ENCODE assay signal across 12 cellular contexts in the genomic region with DNA sequence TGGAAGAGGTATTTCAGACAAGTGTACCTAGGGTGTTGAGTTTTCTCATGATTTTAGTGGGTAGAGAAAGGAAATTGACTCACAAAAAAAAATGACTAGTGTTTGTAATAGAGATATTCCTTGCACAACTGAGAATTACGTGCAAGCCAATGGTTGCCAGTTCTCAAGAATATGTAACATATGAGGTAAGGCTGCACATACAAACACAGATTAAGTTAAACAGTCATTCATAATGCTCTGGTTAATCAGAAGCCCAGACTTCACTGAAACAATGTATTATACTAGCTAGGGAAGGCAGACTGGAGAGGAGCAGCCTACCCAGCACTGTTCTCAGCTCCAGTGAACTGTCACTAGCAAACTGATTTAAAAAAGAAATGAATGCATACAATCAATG.
DNase-seq lines count a peak whose midpoint lies in the region; ATAC-seq and TF ChIP-seq lines count a peak whose summit lies in the region.
"Had no signal": no experiment of that assay in that cellular context is flagged by ENCODE, and none has a peak within 500 bp of the region (broad histone marks: within the 10 kb centered on the region; RNA-seq: fewer than 3 reads in every experiment).

No MANE protein-coding gene starts in this region.

- H2BK12ac ChIP-seq in H9 (ENCODE audit: insufficient read length, low read depth, low read length), result no peak overlapping the region

- H3K9ac ChIP-seq in H9 (ENCODE audit: extremely low read depth, insufficient read length, low read length), result no peak overlapping the region

- H4K8ac ChIP-seq in H9 (replicated peaks; ENCODE audit: insufficient read length, low read depth, low read length), result no peak overlapping the region

- H3K23ac ChIP-seq in H9 (ENCODE audit: insufficient read length, low read depth, low read length), result no peak overlapping the region

- H2AK5ac ChIP-seq in H9 (ENCODE audit: insufficient read length, low read length), result no peak overlapping the region

- no peak overlapping the region for H2BK20ac ChIP-seq in H9 (ENCODE audit: low read depth, low read length, poor library complexity, severe bottlenecking)

- H2BK5ac ChIP-seq in H9 (ENCODE audit: insufficient read length, low read length), result no peak overlapping the region

- peaks cover 6% of the 10 kb centered on the region for H3K4me1 Mint-ChIP-seq in MCF 10A (ENCODE audit: insufficient read depth, unreplicated experiment)
- H3K4me1 Mint-ChIP-seq in H9, result peaks cover 31 to 35% of the 10 kb centered on the region in 2 experiments

- H3K4me2 ChIP-seq in H9 (ENCODE audit: insufficient read depth, insufficient read length, low read length), result no peak overlapping the region

- no peak for TF ChIP-seq POLR2A in breast epithelium (IDR thresholded peaks at IDR 0.05)

- TF ChIP-seq CTCF in MCF 10A (IDR thresholded peaks at IDR 0.05; ENCODE audit: unreplicated experiment) (no peak), breast epithelium (IDR thresholded peaks at IDR 0.05) (no peak), H9 (conservative IDR thresholded peaks at IDR 0.05) (no peak)

- no peak overlapping the region for H3K18ac ChIP-seq in H9 (ENCODE audit: insufficient read length, low read depth, low read length)

- H3K4me3 ChIP-seq in breast epithelium (no peak overlapping the region), HAP-1 (no peak overlapping the region)

- H3K4me3 Mint-ChIP-seq in MCF 10A (ENCODE audit: unreplicated experiment) (no peak overlapping the region), H9 (no peak overlapping the region)
- H3K4me3 Mint-ChIP-seq: activated CD8-positive, alpha-beta T cell treated with anti-CD3 and anti-CD28 coated beads, Interleukin-2, amount 10 ng/mL, durations not matched to agents 7 days and 5 days; IgD-negative memory B cell had no signal

- H3K36me3 Mint-ChIP-seq in MCF 10A (ENCODE audit: insufficient read depth, unreplicated experiment), result peaks cover 6% of the 10 kb centered on the region
- H3K36me3 Mint-ChIP-seq in H9 (ENCODE audit: insufficient read depth in 1 of 3, low read depth in 3 of 3), result peaks cover 0 to 5% (median 2%) of the 10 kb centered on the region in 3 experiments; a peak in 3 of 7 replicates

- H3K9me3 Mint-ChIP-seq in MCF 10A (ENCODE audit: unreplicated experiment) (no peaks in the 10 kb centered on the region), H9 (no peaks in the 10 kb centered on the region)
- H3K9me3 Mint-ChIP-seq: IgD-negative memory B cell had no signal

- H3K27ac Mint-ChIP-seq in MCF 10A (ENCODE audit: low read depth, unreplicated experiment), result no peak overlapping the region
- H3K27ac Mint-ChIP-seq in H9, result peak overlapping the region in 1 of 3 experiments; percentile 35; a peak in 2 of 7 replicates
- H3K27ac Mint-ChIP-seq: activated CD8-positive, alpha-beta T cell treated with anti-CD3 and anti-CD28 coated beads, Interleukin-2, amount 10 ng/mL, durations not matched to agents 7 days and 5 days; IgD-negative memory B cell had no signal

- WGBS in H9 (ENCODE audit: extremely low coverage, insufficient read length, low lambda C conversion rate), result no CpG with 5 or more reads among the region's 1 CpG

- H3K23me2 ChIP-seq in H9 (ENCODE audit: insufficient read length, low read depth, low read length, poor library complexity, severe bottlenecking), result no peaks in the 10 kb centered on the region

- H3K56ac ChIP-seq in H9 (ENCODE audit: insufficient read length, low read depth, low read length), result no peak overlapping the region

- intact Hi-C loops in MCF 10A (cut with micrococcal nuclease) (no loop called here), breast epithelium (cut with DNase I; ENCODE audit: low total_unique reads) (no loop called here)

- H3K27ac ChIP-seq in breast epithelium, result no peak overlapping the region
- no peak overlapping the region for H3K27ac ChIP-seq in H9 (ENCODE audit: insufficient read length, low read depth, low read length)
- H3K27ac ChIP-seq: foreskin keratinocyte had no signal

- no peak overlapping the region for H2BK120ac ChIP-seq in H9 (ENCODE audit: low read depth, low read length, poor library complexity, severe bottlenecking)

- H2BK15ac ChIP-seq in H9 (ENCODE audit: low read depth, low read length), result no peak overlapping the region

- POLR2A ChIA-PET in MCF 10A (lab: Yijun Ruan, JAX), result interaction anchor here (1.3 kb wide), 1 partner anchor 12 kb away, joined by 3 read pairs; no protein-coding TSS in a partner anchor

- H3K4me1 ChIP-seq in breast epithelium (no peaks in the 10 kb centered on the region), H9 (ENCODE audit: insufficient read depth, low read length) (peaks cover 9% of the 10 kb centered on the region), HAP-1 (peaks cover 8% of the 10 kb centered on the region)

- no peak overlapping the region for H3K4ac ChIP-seq in H9 (ENCODE audit: low read depth, low read length)

- H2AFZ ChIP-seq in H9 (ENCODE audit: low read length), result no peak overlapping the region

- H3K36me3 ChIP-seq in breast epithelium (no peaks in the 10 kb centered on the region), HAP-1 (replicated peaks) (no peaks in the 10 kb centered on the region)

- no peaks in the 10 kb centered on the region for H3K79me2 ChIP-seq in H9 (ENCODE audit: insufficient read depth, low read length)

- H4K5ac ChIP-seq in H9 (ENCODE audit: insufficient read length, low read depth, low read length), result no peak overlapping the region

- ATAC-seq in HG03354 (IDR thresholded peaks at IDR 0.05; ENCODE audit: poor library complexity, severe bottlenecking, unreplicated experiment) (peak; percentile 80), HG02973 (IDR thresholded peaks at IDR 0.05; ENCODE audit: unreplicated experiment) (no peak)
- ATAC-seq: activated CD8-positive, alpha-beta T cell treated with anti-CD3 and anti-CD28 coated beads, Interleukin-2, amount 10 ng/mL, durations not matched to agents 7 days and 5 days had no signal

- H4K20me1 ChIP-seq in H9 (ENCODE audit: control insufficient read depth, insufficient read depth, insufficient read length), result no peaks in the 10 kb centered on the region

- BruUV-seq in MCF 10A (replicated peaks; lab: Mats Ljungman, UMichigan), result no TSS peak

- DNase-seq in MCF 10A (ENCODE audit: unreplicated experiment) (peak; percentile 5), breast epithelium (ENCODE audit: low spot score in 2 of 2) (no peak), fibroblast of gingiva (ENCODE audit: low read depth) (peak; percentile 48), H9 (no peak), activated gamma-delta T cell treated with Interleukin-2 at 50 U/mL for 16 hours (no peak), HAP-1 (ENCODE audit: low spot score in 2 of 2) (no peak)
- DNase-seq: 8988T; activated CD8-positive, alpha-beta T cell treated with anti-CD3 and anti-CD28 coated beads, Interleukin-2, amount 10 ng/mL, durations not matched to agents 7 days and 5 days had no signal

- CTCF ChIA-PET in MCF 10A (lab: Yijun Ruan, JAX), result interaction anchor here (0.6 to 1.4 kb wide), 4 partner anchors 26 to 354 kb away, joined by 3 to 5 read pairs (median 3); no protein-coding TSS in a partner anchor

- no peak overlapping the region for H3K14ac ChIP-seq in H9 (ENCODE audit: insufficient read depth, low read length)

- H3T11ph ChIP-seq in H9 (ENCODE audit: low read length), result no peak overlapping the region

- no peak overlapping the region for H4K91ac ChIP-seq in H9 (ENCODE audit: insufficient read length, low read depth, low read length)

- H3K27me3 Mint-ChIP-seq in MCF 10A (ENCODE audit: insufficient read depth, unreplicated experiment) (no peaks in the 10 kb centered on the region), H9 (ENCODE audit: low read depth) (no peaks in the 10 kb centered on the region)
- H3K27me3 Mint-ChIP-seq: IgD-negative memory B cell had no signal

- no peaks in the 10 kb centered on the region for H3K79me1 ChIP-seq in H9 (ENCODE audit: insufficient read depth, low read depth, low read length, poor library complexity, severe bottlenecking)

- H3K27me3 ChIP-seq in breast epithelium (no peaks in the 10 kb centered on the region), H9 (ENCODE audit: insufficient read depth, low read length) (no peaks in the 10 kb centered on the region), HAP-1 (ENCODE audit: low read depth) (no peaks in the 10 kb centered on the region)
- H3K27me3 ChIP-seq: foreskin keratinocyte had no signal

- H3K9me3 ChIP-seq in breast epithelium (no peaks in the 10 kb centered on the region), H9 (ENCODE audit: control insufficient read depth, low read depth, low read length) (no peaks in the 10 kb centered on the region), HAP-1 (no peaks in the 10 kb centered on the region)

- in situ Hi-C loops in HAP-1 (cut with MboI; ENCODE audit: low sequenced_read_pairs), result no loop called here

Comparison
In these comparisons a context has a peak if more than half of its experiments do, and no peak if none do; other contexts are left out.
1. DNase-seq: peak in MCF 10A (single experiment) and fibroblast of gingiva (single experiment); none in breast epithelium (0 of 2), H9 (single experiment), activated gamma-delta T cell treated with Interleukin-2 at 50 U/mL for 16 hours (single experiment) and HAP-1 (0 of 2).